8 cellular contexts compared by ENCODE assay signal in genomic region chr7:35695628-35695888, GRCh38. TPM values are rescaled to one million over a fixed set of nuclear protein-coding genes. Genes with fewer than 3 reads are reported as not detected.
DNase-seq lines count a peak whose midpoint lies in the region; ATAC-seq and TF ChIP-seq lines count a peak whose summit lies in the region.

No MANE protein-coding gene starts in this region.

- peak overlapping the region; percentile 95 for H3K4me3 Mint-ChIP-seq in Caco-2 (ENCODE audit: unreplicated experiment)

- peak overlapping the region; percentile 71 for H3K27ac ChIP-seq in KMS-11
- peak overlapping the region; percentile 89 to 95 for H3K27ac ChIP-seq in tibial artery

- H3K4me3 ChIP-seq in Caco-2 (ENCODE audit: low read depth, low read length) (peak overlapping the region; percentile 98), KMS-11 (IDR thresholded peaks at IDR 0.05; ENCODE audit: insufficient read depth, low read depth, low read length) (no peak overlapping the region), adipocyte (ENCODE audit: low read length) (peak overlapping the region; percentile 98), lower leg skin (ENCODE audit: low read depth, poor library complexity, severe bottlenecking) (peak overlapping the region; percentile 92), tibial artery (peak overlapping the region; percentile 87 to 89)

- peak overlapping the region; percentile 94 for H3K27ac Mint-ChIP-seq in Caco-2 (ENCODE audit: unreplicated experiment)

- no peak for TF ChIP-seq CTCF in Caco-2 (IDR thresholded peaks at IDR 0.05; ENCODE audit: insufficient read depth in 1 of 2, low read depth in 1 of 2, low read length in 1 of 2, severe bottlenecking in 1 of 2, unreplicated experiment in 1 of 2)
- TF ChIP-seq CTCF in KMS-11 (conservative IDR thresholded peaks at IDR 0.05; ENCODE audit: low read depth, low read length): no peak
- no peak for TF ChIP-seq CTCF in lower leg skin (IDR thresholded peaks at IDR 0.05)
- TF ChIP-seq CTCF in tibial artery (IDR thresholded peaks at IDR 0.05): no peak

- H3K9ac ChIP-seq in KMS-11 (peak overlapping the region; percentile 91), adipocyte (ENCODE audit: low read length) (peak overlapping the region; percentile 92)

- H3K9me3 Mint-ChIP-seq in Caco-2 (ENCODE audit: unreplicated experiment): peaks cover 22% of the 10 kb centered on the region

- H3K9me3 ChIP-seq in Caco-2 (no peaks in the 10 kb centered on the region), adipocyte (ENCODE audit: control insufficient read depth, low read length) (no peaks in the 10 kb centered on the region), tibial artery (no peaks in the 10 kb centered on the region)

- H3K36me3 ChIP-seq in Caco-2 (ENCODE audit: control insufficient read depth, insufficient read depth, low read length) (peaks cover 2% of the 10 kb centered on the region; the same call in 1 of the 2 replicates), KMS-11 (ENCODE audit: insufficient read depth) (no peaks in the 10 kb centered on the region), adipocyte (ENCODE audit: control insufficient read depth, insufficient read depth, low read length, severe bottlenecking) (no peaks in the 10 kb centered on the region), tibial artery (peaks cover 0 to 6% (median 0%) of the 10 kb centered on the region in 3 donors)

- CTCF ChIA-PET in Caco-2 (lab: Charles Lee): interaction anchor here (2.1 kb wide), 1 partner anchor 105 kb away, joined by 7 read pairs; the partner anchor contains the start of gene SEPTIN7

- TSS peak; percentile 81 for BruUV-seq in Caco-2 (replicated peaks; lab: Mats Ljungman, UMichigan)

- H4K20me1 ChIP-seq in KMS-11 (ENCODE audit: insufficient read depth): no peaks in the 10 kb centered on the region

- no peaks in the 10 kb centered on the region for H3K27me3 Mint-ChIP-seq in Caco-2 (ENCODE audit: insufficient read depth, unreplicated experiment)

- peak overlapping the region; percentile 90 for H2AFZ ChIP-seq in KMS-11 (ENCODE audit: low read depth)

- peaks cover 35% of the 10 kb centered on the region for H3K4me1 Mint-ChIP-seq in Caco-2 (ENCODE audit: low read depth, unreplicated experiment)

- peak overlapping the region; percentile 93 for H3K4me2 ChIP-seq in KMS-11

- H3K27me3 ChIP-seq in Caco-2 (replicated peaks; ENCODE audit: control insufficient read depth, insufficient read depth, low read length): no peaks in the 10 kb centered on the region
- no peaks in the 10 kb centered on the region for H3K27me3 ChIP-seq in KMS-11 (ENCODE audit: insufficient read depth, low read depth)
- no peaks in the 10 kb centered on the region for H3K27me3 ChIP-seq in adipocyte (replicated peaks; ENCODE audit: control insufficient read depth, insufficient read depth, low read length)
- no peaks in the 10 kb centered on the region for H3K27me3 ChIP-seq in tibial artery

- ATAC-seq in HG03520 (IDR thresholded peaks at IDR 0.05; ENCODE audit: unreplicated experiment): no peak

- peaks cover 8% of the 10 kb centered on the region; the same call in 1 of the 2 replicates for H3K79me2 ChIP-seq in KMS-11 (ENCODE audit: insufficient read depth, low read depth)

- no peak for DNase-seq in Caco-2
- DNase-seq in adipocyte (ENCODE audit: low read depth): no peak
- no peak for DNase-seq in lower leg skin (ENCODE audit: low spot score in 2 of 2)
- DNase-seq in tibial artery: no peak
- DNase-seq in DMS153 treated with DMSO at 0.1 percent for 48 hours (lab: John Stamatoyannopoulos, UW; ENCODE audit: unreplicated experiment): no peak
- DNase-seq in cerebellum (ENCODE audit: low spot score): no peak

- intact Hi-C loops in Caco-2 (cut with micrococcal nuclease; ENCODE audit: unreplicated experiment): loop anchor here (1.0 to 10.0 kb wide), 2 partner anchors 12 to 459 kb away; partner anchors contain the start of gene EEPD1
- intact Hi-C loops in lower leg skin (cut with DNase I; ENCODE audit: low total_unique reads): no loop called here
- intact Hi-C loops in tibial artery (cut with DNase I; ENCODE audit: low total_unique reads): no loop called here

- POLR2A ChIA-PET in Caco-2 (lab: Charles Lee): interaction anchor here (0.6 to 2.9 kb wide), 2 partner anchors 105 to 620 kb away, joined by 6 to 20 read pairs; partner anchors contain the start of gene SEPTIN7

- no peak for TF ChIP-seq POLR2A in lower leg skin (IDR thresholded peaks at IDR 0.05)

- 22 to 31% methylated on average over 6 of the region's 6 CpGs for WGBS in lower leg skin, 2 donors

- H3K4me1 ChIP-seq in Caco-2 (peaks cover 40% of the 10 kb centered on the region), KMS-11 (ENCODE audit: low read depth, poor library complexity, severe bottlenecking) (peaks cover 50% of the 10 kb centered on the region), adipocyte (ENCODE audit: control insufficient read depth, insufficient read depth, low read length) (peaks cover 47% of the 10 kb centered on the region), tibial artery (peaks cover 0 to 47% (median 27%) of the 10 kb centered on the region in 4 donors)

- H3K36me3 Mint-ChIP-seq in Caco-2 (ENCODE audit: insufficient read depth, unreplicated experiment): peaks cover 27% of the 10 kb centered on the region

RNA-seq across cellular contexts. Expression of gene HERPUD2, which starts 0.6 kb away (rescaled TPM):
- 25.2 and 29.6 TPM in 2 replicates for total RNA-seq in Caco-2 (2022)
- 10 to 100 TPM; 24.8 to 44.1 (median 39.3) TPM for total RNA-seq in lower leg skin
- 28.9 TPM for total RNA-seq in cerebellum
